ENCODE assay signal across 1 cellular context in the genomic region with DNA sequence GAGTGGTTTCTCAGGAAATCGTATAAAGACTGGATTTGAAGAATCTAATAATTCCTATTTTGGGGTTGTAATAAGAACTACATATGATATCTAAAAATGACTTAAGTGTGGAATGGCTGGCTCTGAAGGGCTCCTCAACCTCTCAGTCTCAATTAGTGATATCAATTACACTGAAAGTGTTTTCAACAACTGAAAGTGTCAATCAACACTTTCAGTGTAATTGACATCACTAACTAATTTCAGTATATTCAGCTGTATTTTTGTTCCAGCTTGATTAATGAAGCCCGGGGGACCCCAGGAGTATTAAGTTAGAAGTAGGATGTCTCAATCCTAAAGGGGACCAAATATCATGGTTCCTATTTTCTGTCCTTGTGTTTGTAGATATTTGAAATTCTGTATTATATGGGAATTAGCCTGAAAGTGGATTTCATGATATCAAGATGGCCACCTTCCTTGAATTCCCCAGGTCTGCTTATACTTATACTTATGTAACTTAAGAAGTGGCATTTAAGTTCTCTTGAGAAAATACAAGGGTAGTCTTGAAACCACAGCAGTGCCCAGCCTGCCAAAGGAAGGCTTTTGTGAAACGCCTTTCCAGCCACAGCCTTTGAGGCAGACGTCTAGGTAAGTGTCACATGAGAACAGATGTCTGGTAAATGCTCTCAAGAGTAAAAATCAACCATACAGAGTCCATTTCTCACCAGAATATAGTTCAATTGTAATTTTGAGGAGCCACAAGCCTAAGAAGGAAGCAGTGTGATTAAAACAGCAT.
TF ChIP-seq lines count a peak whose summit lies in the region.

No MANE protein-coding gene starts in this region.

TF ChIP-seq in HEK293, 187 proteins besides CTCF, POLR2A, EP300 and RAD21 (continued from another document):
- TF ChIP-seq PRDM6 (tag by site-specific recombination; IDR thresholded peaks at IDR 0.05) (0 out of 2 replicates have a peak, but pooled peaks have one; percentile 14), ZNF140 (tag by site-specific recombination; IDR thresholded peaks at IDR 0.05) (no peak), ZNF214 (tag by site-specific recombination; IDR thresholded peaks at IDR 0.05; ENCODE audit: borderline replicate concordance) (no peak), ZNF362 (tag by site-specific recombination; IDR thresholded peaks at IDR 0.05) (no peak), ZNF292 (tag by site-specific recombination; IDR thresholded peaks at IDR 0.05; ENCODE audit: borderline replicate concordance, low read depth) (no peak), ZSCAN16 (tag by site-specific recombination; IDR thresholded peaks at IDR 0.05) (no peak), ZNF670 (tag by site-specific recombination; IDR thresholded peaks at IDR 0.05; ENCODE audit: low read depth) (no peak)
- TF ChIP-seq, protein P1, sequence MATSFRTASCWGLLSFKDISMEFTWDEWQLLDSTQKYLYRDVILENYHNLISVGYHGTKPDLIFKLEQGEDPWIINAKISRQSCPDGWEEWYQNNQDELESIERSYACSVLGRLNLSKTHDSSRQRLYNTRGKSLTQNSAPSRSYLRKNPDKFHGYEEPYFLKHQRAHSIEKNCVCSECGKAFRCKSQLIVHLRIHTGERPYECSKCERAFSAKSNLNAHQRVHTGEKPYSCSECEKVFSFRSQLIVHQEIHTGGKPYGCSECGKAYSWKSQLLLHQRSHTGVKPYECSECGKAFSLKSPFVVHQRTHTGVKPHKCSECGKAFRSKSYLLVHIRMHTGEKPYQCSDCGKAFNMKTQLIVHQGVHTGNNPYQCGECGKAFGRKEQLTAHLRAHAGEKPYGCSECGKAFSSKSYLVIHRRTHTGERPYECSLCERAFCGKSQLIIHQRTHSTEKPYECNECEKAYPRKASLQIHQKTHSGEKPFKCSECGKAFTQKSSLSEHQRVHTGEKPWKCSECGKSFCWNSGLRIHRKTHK (tag by site-specific recombination; IDR thresholded peaks at IDR 0.05) = no peak
